In genomic region chr4:153555730-153556440, GRCh38 we compare ENCODE assay signal across 1 cellular context.
TF ChIP-seq lines count a peak whose summit lies in the region.

No MANE protein-coding gene starts in this region.

TF ChIP-seq in GM23338, 12 proteins besides CTCF, POLR2A, EP300 and RAD21 (continued from another document):
- TF ChIP-seq, protein P1, sequence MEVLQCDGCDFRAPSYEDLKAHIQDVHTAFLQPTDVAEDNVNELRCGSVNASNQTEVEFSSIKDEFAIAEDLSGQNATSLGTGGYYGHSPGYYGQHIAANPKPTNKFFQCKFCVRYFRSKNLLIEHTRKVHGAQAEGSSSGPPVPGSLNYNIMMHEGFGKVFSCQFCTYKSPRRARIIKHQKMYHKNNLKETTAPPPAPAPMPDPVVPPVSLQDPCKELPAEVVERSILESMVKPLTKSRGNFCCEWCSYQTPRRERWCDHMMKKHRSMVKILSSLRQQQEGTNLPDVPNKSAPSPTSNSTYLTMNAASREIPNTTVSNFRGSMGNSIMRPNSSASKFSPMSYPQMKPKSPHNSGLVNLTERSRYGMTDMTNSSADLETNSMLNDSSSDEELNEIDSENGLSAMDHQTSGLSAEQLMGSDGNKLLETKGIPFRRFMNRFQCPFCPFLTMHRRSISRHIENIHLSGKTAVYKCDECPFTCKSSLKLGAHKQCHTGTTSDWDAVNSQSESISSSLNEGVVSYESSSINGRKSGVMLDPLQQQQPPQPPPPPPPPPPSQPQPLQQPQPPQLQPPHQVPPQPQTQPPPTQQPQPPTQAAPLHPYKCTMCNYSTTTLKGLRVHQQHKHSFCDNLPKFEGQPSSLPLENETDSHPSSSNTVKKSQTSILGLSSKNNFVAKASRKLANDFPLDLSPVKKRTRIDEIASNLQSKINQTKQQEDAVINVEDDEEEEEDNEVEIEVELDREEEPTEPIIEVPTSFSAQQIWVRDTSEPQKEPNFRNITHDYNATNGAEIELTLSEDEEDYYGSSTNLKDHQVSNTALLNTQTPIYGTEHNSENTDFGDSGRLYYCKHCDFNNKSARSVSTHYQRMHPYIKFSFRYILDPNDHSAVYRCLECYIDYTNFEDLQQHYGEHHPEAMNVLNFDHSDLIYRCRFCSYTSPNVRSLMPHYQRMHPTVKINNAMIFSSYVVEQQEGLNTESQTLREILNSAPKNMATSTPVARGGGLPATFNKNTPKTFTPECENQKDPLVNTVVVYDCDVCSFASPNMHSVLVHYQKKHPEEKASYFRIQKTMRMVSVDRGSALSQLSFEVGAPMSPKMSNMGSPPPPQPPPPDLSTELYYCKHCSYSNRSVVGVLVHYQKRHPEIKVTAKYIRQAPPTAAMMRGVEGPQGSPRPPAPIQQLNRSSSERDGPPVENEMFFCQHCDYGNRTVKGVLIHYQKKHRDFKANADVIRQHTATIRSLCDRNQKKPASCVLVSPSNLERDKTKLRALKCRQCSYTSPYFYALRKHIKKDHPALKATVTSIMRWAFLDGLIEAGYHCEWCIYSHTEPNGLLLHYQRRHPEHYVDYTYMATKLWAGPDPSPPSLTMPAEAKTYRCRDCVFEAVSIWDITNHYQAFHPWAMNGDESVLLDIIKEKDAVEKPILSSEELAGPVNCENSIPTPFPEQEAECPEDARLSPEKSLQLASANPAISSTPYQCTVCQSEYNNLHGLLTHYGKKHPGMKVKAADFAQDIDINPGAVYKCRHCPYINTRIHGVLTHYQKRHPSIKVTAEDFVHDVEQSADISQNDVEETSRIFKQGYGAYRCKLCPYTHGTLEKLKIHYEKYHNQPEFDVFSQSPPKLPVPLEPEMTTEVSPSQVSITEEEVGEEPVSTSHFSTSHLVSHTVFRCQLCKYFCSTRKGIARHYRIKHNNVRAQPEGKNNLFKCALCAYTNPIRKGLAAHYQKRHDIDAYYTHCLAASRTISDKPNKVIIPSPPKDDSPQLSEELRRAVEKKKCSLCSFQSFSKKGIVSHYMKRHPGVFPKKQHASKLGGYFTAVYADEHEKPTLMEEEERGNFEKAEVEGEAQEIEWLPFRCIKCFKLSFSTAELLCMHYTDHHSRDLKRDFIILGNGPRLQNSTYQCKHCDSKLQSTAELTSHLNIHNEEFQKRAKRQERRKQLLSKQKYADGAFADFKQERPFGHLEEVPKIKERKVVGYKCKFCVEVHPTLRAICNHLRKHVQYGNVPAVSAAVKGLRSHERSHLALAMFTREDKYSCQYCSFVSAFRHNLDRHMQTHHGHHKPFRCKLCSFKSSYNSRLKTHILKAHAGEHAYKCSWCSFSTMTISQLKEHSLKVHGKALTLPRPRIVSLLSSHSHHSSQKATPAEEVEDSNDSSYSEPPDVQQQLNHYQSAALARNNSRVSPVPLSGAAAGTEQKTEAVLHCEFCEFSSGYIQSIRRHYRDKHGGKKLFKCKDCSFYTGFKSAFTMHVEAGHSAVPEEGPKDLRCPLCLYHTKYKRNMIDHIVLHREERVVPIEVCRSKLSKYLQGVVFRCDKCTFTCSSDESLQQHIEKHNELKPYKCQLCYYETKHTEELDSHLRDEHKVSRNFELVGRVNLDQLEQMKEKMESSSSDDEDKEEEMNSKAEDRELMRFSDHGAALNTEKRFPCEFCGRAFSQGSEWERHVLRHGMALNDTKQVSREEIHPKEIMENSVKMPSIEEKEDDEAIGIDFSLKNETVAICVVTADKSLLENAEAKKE (CRISPR knock-in tag; IDR thresholded peaks at IDR 0.05): no peak
- TF ChIP-seq ZNF114 (CRISPR knock-in tag; IDR thresholded peaks at IDR 0.05): no peak
- no peak for TF ChIP-seq POLR2AphosphoS5 (IDR thresholded peaks at IDR 0.05; ENCODE audit: low read depth)
- TF ChIP-seq ZNF331 (CRISPR knock-in tag; IDR thresholded peaks at IDR 0.05; ENCODE audit: low read depth): no peak
- no peak for TF ChIP-seq STAT1 (IDR thresholded peaks at IDR 0.05; ENCODE audit: unreplicated experiment)
- no peak for TF ChIP-seq JUNB (IDR thresholded peaks at IDR 0.05; ENCODE audit: unreplicated experiment)
